ENCODE assay signal across 8 cellular contexts in the genomic region with DNA sequence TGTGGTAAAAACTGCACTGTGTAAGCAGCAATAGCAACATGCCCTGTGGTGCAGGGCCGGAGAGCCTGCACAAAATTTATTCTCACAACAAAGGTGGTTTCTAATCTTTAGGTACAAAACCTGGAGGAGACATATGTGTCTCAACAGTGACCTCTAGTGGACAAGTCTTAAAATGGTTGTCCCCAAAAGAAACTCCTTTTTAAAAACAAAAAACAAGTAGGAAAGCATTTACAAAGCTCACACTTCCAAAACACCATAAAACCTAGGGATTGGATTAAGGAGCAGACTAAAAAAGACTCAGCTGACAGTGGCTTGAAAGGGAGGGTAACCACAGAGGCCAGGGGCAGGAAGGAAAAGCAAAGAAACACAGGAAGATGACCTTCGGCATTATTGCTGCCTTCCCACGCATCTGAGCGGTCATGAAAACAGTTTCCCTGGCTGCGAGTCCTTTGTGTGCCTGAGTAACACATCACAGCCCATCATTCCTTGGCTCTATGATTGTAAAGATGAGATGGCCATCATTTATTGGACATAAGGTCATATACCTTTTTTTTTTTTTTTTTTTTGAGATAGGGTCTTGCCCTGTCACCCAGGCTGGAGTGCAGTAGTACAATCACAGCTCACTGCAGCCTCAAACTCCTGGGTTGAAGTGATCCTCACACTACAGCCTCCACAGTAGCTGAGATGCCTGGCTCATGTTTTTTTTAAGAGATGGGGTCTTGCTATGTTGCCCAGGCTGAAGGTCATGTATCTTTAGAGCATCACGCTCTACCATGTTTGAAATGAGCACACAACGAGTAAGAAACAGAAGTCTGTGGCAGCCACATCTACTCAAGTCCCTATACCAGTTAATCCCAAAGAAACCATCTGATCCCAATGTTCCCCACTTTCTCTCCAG. TPM values are rescaled to one million over a fixed set of nuclear protein-coding genes. Genes with fewer than 3 reads are reported as not detected.
A peak's percentile ranks its signal among the peaks of the same experiment; 100 is the strongest.
DNase-seq lines count a peak whose midpoint lies in the region; ATAC-seq, FAIRE-seq and TF ChIP-seq lines count a peak whose summit lies in the region.

No MANE protein-coding gene starts in this region.

- FAIRE-seq in RCC 7860 (lab: Jason Lieb, UNC): peak; percentile 65

- no peak overlapping the region for H3K4me3 ChIP-seq in Jurkat, Clone E6-1 (ENCODE audit: low read length)

- TF ChIP-seq CTCF in C4-2B (conservative IDR thresholded peaks at IDR 0.05): peak; percentile 83

- ATAC-seq in GM18511 (IDR thresholded peaks at IDR 0.05; ENCODE audit: unreplicated experiment): peak; percentile 52
- ATAC-seq in GM21786 (IDR thresholded peaks at IDR 0.05; ENCODE audit: unreplicated experiment): no peak

- peak; percentile 63 for DNase-seq in Jurkat, Clone E6-1 (ENCODE audit: low read depth, low spot score)
- DNase-seq in RCC 7860 (ENCODE audit: low spot score): peak; percentile 60
- DNase-seq in dermis blood vessel endothelial cell: peak; percentile 98
- peak; percentile 70 for DNase-seq in medulla oblongata (ENCODE audit: extremely low spot score)
- DNase-seq in effector CD8-positive, alpha-beta T cell (lab: John Stamatoyannopoulos, UW): no peak

- no peak overlapping the region for H3K27ac ChIP-seq in C4-2B

RNA-seq across cellular contexts. Expression of a gene that starts 39.5 kb away (rescaled TPM):
- polyA plus RNA-seq in Jurkat, Clone E6-1 (2012; ENCODE audit: insufficient read depth, insufficient read length): 103 TPM
- total RNA-seq in dermis blood vessel endothelial cell: 63.3 and 83.7 TPM in 2 replicates
